22 cellular contexts compared by ENCODE assay signal in genomic region chr12:91225316-91225715, GRCh38. TPM values are rescaled to one million over a fixed set of nuclear protein-coding genes. Genes with fewer than 3 reads are reported as not detected.
DNase-seq lines count a peak whose midpoint lies in the region; ATAC-seq and TF ChIP-seq lines count a peak whose summit lies in the region.
"Had no signal": no experiment of that assay in that cellular context is flagged by ENCODE, and none has a peak within 500 bp of the region (broad histone marks: within the 10 kb centered on the region; RNA-seq: fewer than 3 reads in every experiment).

No MANE protein-coding gene starts in this region.

- no peaks in the 10 kb centered on the region for H3K36me3 Mint-ChIP-seq in chondrocyte (ENCODE audit: low read depth)
- H3K36me3 Mint-ChIP-seq: activated naive CD4-positive, alpha-beta T cell treated with anti-CD3 and anti-CD28 coated beads, Interleukin-2, amount 50 U/mL, for 24 hours; naive B cell; stimulated activated memory B cell treated with anti-CD40 and anti-IgM and Interleukin-4, amounts not matched to agents 10 μg/mL and 1 μg/mL and 100 μg/mL, for 72 hours had no signal

- H3K9me3 Mint-ChIP-seq in chondrocyte (ENCODE audit: low read depth) = no peaks in the 10 kb centered on the region
- H3K9me3 Mint-ChIP-seq: activated naive CD4-positive, alpha-beta T cell treated with anti-CD3 and anti-CD28 coated beads, Interleukin-2, amount 50 U/mL, for 24 hours; naive B cell; stimulated activated memory B cell treated with anti-CD40 and anti-IgM and Interleukin-4, amounts not matched to agents 10 μg/mL and 1 μg/mL and 100 μg/mL, for 72 hours had no signal

- no peak overlapping the region for H3K27ac Mint-ChIP-seq in chondrocyte (ENCODE audit: unreplicated experiment)
- H3K27ac Mint-ChIP-seq: activated naive CD4-positive, alpha-beta T cell treated with anti-CD3 and anti-CD28 coated beads, Interleukin-2, amount 50 U/mL, for 24 hours; naive B cell; stimulated activated memory B cell treated with anti-CD40 and anti-IgM and Interleukin-4, amounts not matched to agents 10 μg/mL and 1 μg/mL and 100 μg/mL, for 72 hours had no signal

- no peak for TF ChIP-seq CTCF in fibroblast of mammary gland (conservative IDR thresholded peaks at IDR 0.05; ENCODE audit: control insufficient read depth, insufficient read depth, low read depth, low read length)
- TF ChIP-seq CTCF in chondrocyte (IDR thresholded peaks at IDR 0.05) = no peak

- DNase-seq in GM03348 (ENCODE audit: low spot score) (peak; percentile 23), NOMO-1 treated with dmso at 0.1 percent for 144 hours (lab: John Stamatoyannopoulos, UW; ENCODE audit: unreplicated experiment) (peak; percentile 8), fibroblast of mammary gland (ENCODE audit: low read depth) (peak; percentile 65), sciatic nerve (ENCODE audit: low spot score) (no peak), chondrocyte (ENCODE audit: low spot score) (no peak), Ammon's horn (ENCODE audit: low spot score) (no peak)
- no peak for DNase-seq in activated CD4-positive, alpha-beta T cell treated with anti-CD3 and anti-CD28 coated beads, Interleukin-2, amount 50 U/mL, for 1 hour
- DNase-seq: activated CD4-positive, alpha-beta T cell treated with anti-CD3 and anti-CD28 coated beads for 1 hour; body of pancreas; DND-41; head of caudate nucleus; Kasumi-1; mammary epithelial cell; naive B cell; NCI-H1417; NCI-H2171; NCI-H526 treated with DMSO at 0.1 percent for 48 hours; right lobe of liver had no signal

- no peak overlapping the region for H3K4me3 Mint-ChIP-seq in chondrocyte (ENCODE audit: unreplicated experiment)
- H3K4me3 Mint-ChIP-seq: activated naive CD4-positive, alpha-beta T cell treated with anti-CD3 and anti-CD28 coated beads, Interleukin-2, amount 50 U/mL, for 24 hours; naive B cell; stimulated activated memory B cell treated with anti-CD40 and anti-IgM and Interleukin-4, amounts not matched to agents 10 μg/mL and 1 μg/mL and 100 μg/mL, for 72 hours had no signal

- H3K4me3 ChIP-seq in fibroblast of mammary gland (ENCODE audit: control insufficient read depth, low read depth, low read length) = no peak overlapping the region
- H3K4me3 ChIP-seq: body of pancreas, right lobe of liver had no signal

- peaks cover 29% of the 10 kb centered on the region for H3K4me1 Mint-ChIP-seq in chondrocyte (ENCODE audit: low read depth)
- H3K4me1 Mint-ChIP-seq: activated naive CD4-positive, alpha-beta T cell treated with anti-CD3 and anti-CD28 coated beads, Interleukin-2, amount 50 U/mL, for 24 hours; naive B cell; stimulated activated memory B cell treated with anti-CD40 and anti-IgM and Interleukin-4, amounts not matched to agents 10 μg/mL and 1 μg/mL and 100 μg/mL, for 72 hours had no signal

- no peaks in the 10 kb centered on the region for H3K27me3 Mint-ChIP-seq in chondrocyte (ENCODE audit: low read depth)

- ATAC-seq in sciatic nerve (peak; percentile 70), HG02840 (IDR thresholded peaks at IDR 0.05; ENCODE audit: low FRiP score, unreplicated experiment) (no peak)
- ATAC-seq: body of pancreas; right lobe of liver; stimulated activated memory B cell treated with anti-CD40 and anti-IgM and Interleukin-4, amounts not matched to agents 10 μg/mL and 1 μg/mL and 100 μg/mL, for 72 hours had no signal

- intact Hi-C loops in sciatic nerve (cut with DNase I) = no loop called here

RNA-seq across cellular contexts. Expression of gene DCN, which starts 42.7 kb away (rescaled TPM):
- total RNA-seq in sciatic nerve (2,017 TPM), chondrocyte (723 to 2,473 TPM (median 743 TPM) in 3 replicates)
- total RNA-seq: dermis microvascular lymphatic vessel endothelial cell had no signal

Comparison
In these comparisons a context has a peak if more than half of its experiments do, and no peak if none do; other contexts are left out.
1. DNase-seq: peak in GM03348 (single experiment), NOMO-1 treated with dmso at 0.1 percent for 144 hours (single experiment) and fibroblast of mammary gland (single experiment); none in sciatic nerve (single experiment), chondrocyte (single experiment), activated CD4-positive, alpha-beta T cell treated with anti-CD3 and anti-CD28 coated beads, Interleukin-2, amount 50 U/mL, for 1 hour (single experiment) and Ammon's horn (single experiment).